Comparison of ENCODE assay signal across 18 cellular contexts in the genomic region with DNA sequence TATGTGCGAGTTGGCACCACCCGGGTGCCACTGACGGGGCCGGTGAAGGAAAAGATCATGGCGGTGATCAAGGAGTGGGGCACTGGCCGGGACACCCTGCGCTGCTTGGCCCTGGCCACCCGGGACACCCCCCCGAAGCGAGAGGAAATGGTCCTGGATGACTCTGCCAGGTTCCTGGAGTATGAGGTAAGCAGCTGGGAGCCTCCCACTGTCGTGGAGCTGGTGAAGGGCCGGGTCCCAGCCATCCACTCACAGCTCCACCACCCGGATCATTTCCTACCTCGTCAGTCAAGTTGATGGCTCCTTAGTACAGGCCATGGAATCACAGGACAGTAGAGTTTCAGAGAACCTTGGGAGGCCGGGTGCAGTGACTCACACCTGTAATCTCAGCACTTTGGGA. TPM values are rescaled to one million over a fixed set of nuclear protein-coding genes. Genes with fewer than 3 reads are reported as not detected.
DNase-seq lines count a peak whose midpoint lies in the region; ATAC-seq, FAIRE-seq and TF ChIP-seq lines count a peak whose summit lies in the region.
"Had no signal": no experiment of that assay in that cellular context is flagged by ENCODE, and none has a peak within 500 bp of the region (broad histone marks: within the 10 kb centered on the region; RNA-seq: fewer than 3 reads in every experiment).

No MANE protein-coding gene starts in this region.

- intact Hi-C loops in colonic mucosa (cut with DNase I): no loop called here

- no peak overlapping the region for H3K4me2 ChIP-seq in mesenchymal stem cell (ENCODE audit: low read length, poor library complexity, severe bottlenecking)

- peaks cover 1% of the 10 kb centered on the region; the same call in 1 of the 2 replicates for H3K36me3 ChIP-seq in H7 (replicated peaks; ENCODE audit: control insufficient read depth, insufficient read depth, low read length)
- peaks cover 0 to 31% of the 10 kb centered on the region in 2 experiments for H3K36me3 ChIP-seq in mesenchymal stem cell (ENCODE audit: control insufficient read depth in 1 of 2, insufficient read depth in 2 of 2, low read depth in 1 of 2, low read length in 2 of 2)
- H3K36me3 ChIP-seq in skeletal muscle tissue (ENCODE audit: control insufficient read depth in 3 of 3, insufficient read depth in 3 of 3, low read length in 3 of 3): peaks cover 49 to 56% (median 51%) of the 10 kb centered on the region in 3 donors
- no peaks in the 10 kb centered on the region for H3K36me3 ChIP-seq in small intestine (ENCODE audit: control insufficient read depth in 2 of 2, insufficient read depth in 2 of 2, low read length in 2 of 2)
- H3K36me3 ChIP-seq in colonic mucosa: no peaks in the 10 kb centered on the region

- H3K18ac ChIP-seq in mesenchymal stem cell (ENCODE audit: low read depth in 1 of 2, low read length in 2 of 2): no peak overlapping the region

- H3K9ac ChIP-seq in mesenchymal stem cell (ENCODE audit: low read length) (no peak overlapping the region), skeletal muscle tissue (ENCODE audit: low read depth in 1 of 3, low read length in 3 of 3) (no peak overlapping the region), colonic mucosa (ENCODE audit: low read depth in 2 of 2, low read length in 2 of 2) (no peak overlapping the region)

- H3K4me1 ChIP-seq in mesenchymal stem cell (ENCODE audit: control insufficient read depth, insufficient read depth, low read depth, low read length) (peaks cover 6% of the 10 kb centered on the region), skeletal muscle tissue (ENCODE audit: control insufficient read depth in 3 of 3, insufficient read depth in 3 of 3, low read length in 3 of 3) (peaks cover 2 to 23% (median 3%) of the 10 kb centered on the region in 3 donors), small intestine (ENCODE audit: control insufficient read depth in 2 of 2, insufficient read depth in 1 of 2, low read depth in 1 of 2, low read length in 1 of 2) (no peaks in the 10 kb centered on the region), colonic mucosa (no peaks in the 10 kb centered on the region)
- H3K4me1 ChIP-seq: SJCRH30 had no signal

- no peaks in the 10 kb centered on the region for H3K79me1 ChIP-seq in mesenchymal stem cell (replicated peaks; ENCODE audit: low read length, poor library complexity, severe bottlenecking)

- no peak overlapping the region for H2BK12ac ChIP-seq in mesenchymal stem cell (ENCODE audit: low read length in 2 of 2)

- H4K8ac ChIP-seq in mesenchymal stem cell (ENCODE audit: low read length): no peak overlapping the region

- H2BK15ac ChIP-seq in mesenchymal stem cell (ENCODE audit: low read depth, poor library complexity, severe bottlenecking): no peak overlapping the region

- peak overlapping the region; percentile 22 for H4K91ac ChIP-seq in mesenchymal stem cell (ENCODE audit: low read length)

- no peak overlapping the region for H3K14ac ChIP-seq in mesenchymal stem cell (ENCODE audit: low read length in 2 of 2)

- H2AFZ ChIP-seq in mesenchymal stem cell (ENCODE audit: low read depth, low read length): no peak overlapping the region

- DNase-seq in H7: peak; percentile 42
- DNase-seq in NCI-H226: peak; percentile 96
- DNase-seq in mesenchymal stem cell: no peak
- DNase-seq in small intestine: no peak
- DNase-seq in colonic mucosa: no peak
- DNase-seq: C1 segment of cervical spinal cord; CD8-positive, alpha-beta memory T cell; DMS53; NCI-H1105; NCI-H1694; NCI-H524 treated with DMSO at 0.1 percent for 48 hours; SJCRH30 had no signal

- no peak overlapping the region for H2AK5ac ChIP-seq in mesenchymal stem cell (ENCODE audit: low read length, severe bottlenecking)

- H3K4me3 ChIP-seq in H7 (ENCODE audit: insufficient read depth, low read depth, low read length) (no peak overlapping the region), mesenchymal stem cell (ENCODE audit: insufficient read depth in 1 of 2, low read depth in 1 of 2, low read length in 2 of 2) (no peak overlapping the region), skeletal muscle tissue (ENCODE audit: low read length in 3 of 3) (no peak overlapping the region), small intestine (ENCODE audit: low read depth in 1 of 2, low read length in 2 of 2) (no peak overlapping the region), colonic mucosa (no peak overlapping the region)
- H3K4me3 ChIP-seq: K562, SJCRH30 had no signal

- TF ChIP-seq CTCF in colonic mucosa (IDR thresholded peaks at IDR 0.05): no peak

- H3K4ac ChIP-seq in mesenchymal stem cell (ENCODE audit: low read depth in 1 of 2, low read length in 2 of 2): no peak overlapping the region

- H3K9me3 ChIP-seq in mesenchymal stem cell (ENCODE audit: control insufficient read depth, low read length) (no peaks in the 10 kb centered on the region), skeletal muscle tissue (ENCODE audit: control insufficient read depth in 3 of 3, low read length in 3 of 3) (no peaks in the 10 kb centered on the region), small intestine (ENCODE audit: control insufficient read depth, low read depth) (no peaks in the 10 kb centered on the region), colonic mucosa (no peaks in the 10 kb centered on the region)
- H3K9me3 ChIP-seq: SJCRH30 had no signal

- no peak overlapping the region for H2BK120ac ChIP-seq in mesenchymal stem cell (ENCODE audit: low read depth, low read length)

- H2BK5ac ChIP-seq in mesenchymal stem cell (ENCODE audit: low read depth, low read length, poor library complexity, severe bottlenecking): no peak overlapping the region

- ATAC-seq in GM19023 (IDR thresholded peaks at IDR 0.05; ENCODE audit: unreplicated experiment): no peak
- ATAC-seq: K562, PC-3 had no signal

- FAIRE-seq in small intestine (lab: Jason Lieb, UNC): no peak

- H3K27me3 ChIP-seq in H7 (ENCODE audit: control insufficient read depth, insufficient read depth, low read length): no peaks in the 10 kb centered on the region
- no peaks in the 10 kb centered on the region for H3K27me3 ChIP-seq in mesenchymal stem cell (ENCODE audit: control insufficient read depth in 1 of 2, insufficient read depth in 1 of 2, low read length in 2 of 2)
- H3K27me3 ChIP-seq in skeletal muscle tissue (ENCODE audit: control insufficient read depth in 3 of 3, insufficient read depth in 3 of 3, low read length in 3 of 3): no peaks in the 10 kb centered on the region
- no peaks in the 10 kb centered on the region for H3K27me3 ChIP-seq in small intestine (ENCODE audit: control insufficient read depth in 2 of 2, insufficient read depth in 2 of 2, low read length in 2 of 2)
- no peaks in the 10 kb centered on the region for H3K27me3 ChIP-seq in colonic mucosa
- H3K27me3 ChIP-seq: SJCRH30 had no signal

- 83% methylated on average over 15 of the region's 15 CpGs for WGBS in mesenchymal stem cell
- WGBS in small intestine, 3 donors: 89 to 93% (median 91%) methylated on average over 15 of the region's 15 CpGs

- H3K23ac ChIP-seq in mesenchymal stem cell (ENCODE audit: low read length in 2 of 2): no peak overlapping the region

- no peak overlapping the region for H3K27ac ChIP-seq in mesenchymal stem cell (ENCODE audit: low read length, poor library complexity, severe bottlenecking)
- H3K27ac ChIP-seq in skeletal muscle tissue (ENCODE audit: low read depth, low read length): peak overlapping the region; percentile 54
- no peak overlapping the region for H3K27ac ChIP-seq in small intestine (ENCODE audit: low read depth in 1 of 2, low read length in 1 of 2)
- H3K27ac ChIP-seq in colonic mucosa: no peak overlapping the region
- H3K27ac ChIP-seq: RWPE1, SJCRH30 had no signal

RNA-seq across cellular contexts. Expression of gene ATP2A1, which starts 20.0 kb away (rescaled TPM):
- 0.10 and 1.0 TPM in 2 replicates for total RNA-seq in H7 (2014; rRNA removed; shearing (Covaris generic))
- polyA plus RNA-seq in mesenchymal stem cell (2013, experiment 1 of 2): 0.54 TPM
- 0.42 TPM for polyA plus RNA-seq in mesenchymal stem cell (2013, experiment 2 of 2)
- total RNA-seq in skeletal muscle tissue: 502 TPM
- polyA plus RNA-seq in small intestine: 1 to 10 TPM in 2 of 3 donors, under 1 TPM in 1; 0.90 to 3.8 (median 2.2) TPM
- total RNA-seq in colonic mucosa: 1 to 10 TPM in 1 of 2 donors, under 1 TPM in 1; 0.40 to 2.9 TPM
- polyA plus RNA-seq: CD8-positive, alpha-beta memory T cell had no signal

RNA-seq across cellular contexts. Expression of gene RABEP2, which starts 26.8 kb away (rescaled TPM):
- 13.3 and 17.3 TPM in 2 replicates for total RNA-seq in H7 (2014; rRNA removed; shearing (Covaris generic))
- polyA plus RNA-seq in mesenchymal stem cell (2013, experiment 1 of 2): 10.8 TPM
- 10.2 TPM for polyA plus RNA-seq in mesenchymal stem cell (2013, experiment 2 of 2)
- 11.0 TPM for total RNA-seq in skeletal muscle tissue
- 10 to 100 TPM; 26.5 to 55.7 (median 30.0) TPM for polyA plus RNA-seq in small intestine
- total RNA-seq in colonic mucosa: 10 to 100 TPM; 24.5 to 47.4 TPM

RNA-seq across cellular contexts. Expression of gene CD19, which starts 33.5 kb away (rescaled TPM):
- total RNA-seq in H7 (2014; rRNA removed; shearing (Covaris generic)): 1.2 and 1.9 TPM in 2 replicates
- polyA plus RNA-seq in mesenchymal stem cell (2013, experiment 1 of 2): not detected
- not detected for polyA plus RNA-seq in mesenchymal stem cell (2013, experiment 2 of 2)
- total RNA-seq in skeletal muscle tissue (2.1 TPM), colonic mucosa (under 1 TPM; 0.40 to 0.74 TPM)
- 1 to 10 TPM in 1 of 3 donors, under 1 TPM in 1, not detected in 1; 0.81 to 2.4 TPM for polyA plus RNA-seq in small intestine
- total RNA-seq: CD8-positive, alpha-beta memory T cell; H4; PC-3 had no signal
- polyA plus RNA-seq: CD8-positive, alpha-beta memory T cell had no signal

RNA-seq across cellular contexts. Expression of gene SH2B1, which starts 34.6 kb away (rescaled TPM):
- 38.9 and 40.0 TPM in 2 replicates for total RNA-seq in H7 (2014; rRNA removed; shearing (Covaris generic))
- polyA plus RNA-seq in mesenchymal stem cell (2013, experiment 1 of 2): 29.1 TPM
- polyA plus RNA-seq in mesenchymal stem cell (2013, experiment 2 of 2): 28.9 TPM
- total RNA-seq in skeletal muscle tissue: 6.8 TPM
- polyA plus RNA-seq in small intestine: 10 to 100 TPM; 26.2 to 50.1 (median 34.9) TPM
- total RNA-seq in colonic mucosa: 100 to 1,000 TPM in 1 of 2 donors, 10 to 100 TPM in 1; 54.0 to 111 TPM

RNA-seq across cellular contexts. Expression of gene TUFM, which starts 52.1 kb away (rescaled TPM):
- 299 and 301 TPM in 2 replicates for total RNA-seq in H7 (2014; rRNA removed; shearing (Covaris generic))
- polyA plus RNA-seq in mesenchymal stem cell (2013, experiment 1 of 2): 102 TPM
- 104 TPM for polyA plus RNA-seq in mesenchymal stem cell (2013, experiment 2 of 2)
- total RNA-seq in skeletal muscle tissue (67.8 TPM), colonic mucosa (100 to 1,000 TPM; 252 to 427 TPM)
- polyA plus RNA-seq in small intestine: 100 to 1,000 TPM; 196 to 293 (median 229) TPM

Comparison
In these comparisons a context has a peak if more than half of its experiments do, and no peak if none do; other contexts are left out.
1. DNase-seq: peak in H7 (single experiment) and NCI-H226 (single experiment); none in mesenchymal stem cell (single experiment), small intestine (single experiment) and colonic mucosa (single experiment).
2. RNA of gene ATP2A1, which starts 20.0 kb away (total RNA-seq): 502 TPM in skeletal muscle tissue (single experiment); 0.40 to 2.9 TPM in colonic mucosa and 0.10 to 1.0 TPM in H7; every median in the first group is over 100 times any median in the second.